Comparison of ENCODE assay signal across 19 cellular contexts in the genomic region with DNA sequence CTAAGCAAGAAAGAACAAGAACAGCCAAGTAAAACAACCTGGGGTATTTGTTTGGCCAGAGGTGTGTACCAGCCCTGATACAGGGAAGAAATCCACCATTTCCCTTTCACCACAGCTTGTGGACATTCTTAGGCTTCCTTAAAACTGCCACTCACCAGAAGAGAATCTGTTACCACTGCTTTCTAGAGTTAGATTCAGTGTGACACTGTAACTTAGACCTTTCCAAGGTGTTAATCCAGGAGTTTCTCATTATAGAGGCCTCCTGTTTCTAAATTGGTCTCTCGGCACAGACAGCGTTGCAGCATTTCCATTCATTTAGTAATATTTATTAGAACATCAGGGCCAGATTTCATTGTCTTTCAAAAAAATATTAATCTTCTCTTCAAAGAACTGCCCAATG. TPM values are rescaled to one million over a fixed set of nuclear protein-coding genes. Genes with fewer than 3 reads are reported as not detected.
DNase-seq lines count a peak whose midpoint lies in the region; ATAC-seq, FAIRE-seq and TF ChIP-seq lines count a peak whose summit lies in the region.
"Had no signal": no experiment of that assay in that cellular context is flagged by ENCODE, and none has a peak within 500 bp of the region (broad histone marks: within the 10 kb centered on the region; RNA-seq: fewer than 3 reads in every experiment).

No MANE protein-coding gene starts in this region.

- H3K4me3 ChIP-seq in right cardiac atrium (ENCODE audit: low read length) = no peak overlapping the region
- H3K4me3 ChIP-seq in astrocyte (ENCODE audit: insufficient read depth, low read depth, low read length) = no peak overlapping the region
- H3K4me3 ChIP-seq: GM23338 had no signal

- WGBS in right cardiac atrium = 83% methylated on average over 2 of the region's 2 CpGs

- H3K4me3 Mint-ChIP-seq in astrocyte (ENCODE audit: unreplicated experiment) = no peak overlapping the region
- H3K4me3 Mint-ChIP-seq in nephron progenitor cell = no peak overlapping the region
- no peak overlapping the region for H3K4me3 Mint-ChIP-seq in Calu3 (ENCODE audit: low read depth, unreplicated experiment)
- H3K4me3 Mint-ChIP-seq: CD8-positive, alpha-beta T cell; GM23338 had no signal

- CTCF ChIA-PET in Calu3 (lab: Charles Lee) = interaction anchor here (0.6 kb wide), 1 partner anchor 10 kb away, joined by 3 read pairs; no protein-coding TSS in a partner anchor

- no peak overlapping the region for H3K9ac ChIP-seq in astrocyte (ENCODE audit: low read length)

- no peak for FAIRE-seq in astrocyte (lab: Jason Lieb, UNC)
- FAIRE-seq: GM12892, RCC 7860 had no signal

- peaks cover 63% of the 10 kb centered on the region for H3K4me1 Mint-ChIP-seq in astrocyte (ENCODE audit: low read depth, unreplicated experiment)
- H3K4me1 Mint-ChIP-seq in nephron progenitor cell = peaks cover 55% of the 10 kb centered on the region
- peaks cover 16% of the 10 kb centered on the region for H3K4me1 Mint-ChIP-seq in Calu3 (ENCODE audit: low read depth, unreplicated experiment)
- H3K4me1 Mint-ChIP-seq: GM23338 had no signal

- H3K27me3 Mint-ChIP-seq in astrocyte (ENCODE audit: low read depth, unreplicated experiment) (no peaks in the 10 kb centered on the region), nephron progenitor cell (ENCODE audit: low read depth, poor library complexity) (peaks cover 6% of the 10 kb centered on the region), Calu3 (ENCODE audit: unreplicated experiment) (no peaks in the 10 kb centered on the region)

- no peaks in the 10 kb centered on the region for H3K9me3 ChIP-seq in right cardiac atrium (ENCODE audit: control insufficient read depth, low read length)
- H3K9me3 ChIP-seq in astrocyte (ENCODE audit: insufficient read depth, low read depth, low read length) = no peaks in the 10 kb centered on the region
- H3K9me3 ChIP-seq: BE2C had no signal

- DNase-seq in right cardiac atrium = no peak
- no peak for DNase-seq in Right ventricle myocardium inferior (ENCODE audit: missing footprints)
- DNase-seq in astrocyte (ENCODE audit: low read depth) = no peak
- no peak for DNase-seq in nephron progenitor cell
- DNase-seq in Calu3 = no peak
- no peak for DNase-seq in stimulated activated CD4-positive, alpha-beta T cell treated with anti-CD3 and anti-CD28 coated beads, Interleukin-2, amount 100 ng/mL, for 48 hours
- DNase-seq in medulla oblongata (ENCODE audit: extremely low spot score) = no peak
- DNase-seq: BE2C; CD8-positive, alpha-beta T cell; DND-41; GDM1; KBM-7; NCI-H1436 treated with DMSO at 0.1 percent for 48 hours; NCI-H2081; NCI-H510A treated with DMSO at 0.1 percent for 48 hours had no signal

- peaks cover 62% of the 10 kb centered on the region for H3K36me3 ChIP-seq in astrocyte (ENCODE audit: insufficient read depth, low read length)
- H3K36me3 ChIP-seq: BE2C had no signal

- ATAC-seq in right cardiac atrium (no peak), Right ventricle myocardium inferior (no peak)
- ATAC-seq: CD8-positive, alpha-beta T cell; GM23338 had no signal

- no peak overlapping the region for H2AFZ ChIP-seq in astrocyte (ENCODE audit: low read depth, low read length)
- H2AFZ ChIP-seq: GM23338 had no signal

- H3K36me3 Mint-ChIP-seq in astrocyte (ENCODE audit: low read depth, unreplicated experiment) (peaks cover 22% of the 10 kb centered on the region), nephron progenitor cell (ENCODE audit: low read depth) (peaks cover 35% of the 10 kb centered on the region), Calu3 (ENCODE audit: insufficient read depth, unreplicated experiment) (no peaks in the 10 kb centered on the region)
- H3K36me3 Mint-ChIP-seq: CD8-positive, alpha-beta T cell had no signal

- no peaks in the 10 kb centered on the region for H3K9me3 Mint-ChIP-seq in astrocyte (ENCODE audit: unreplicated experiment)
- H3K9me3 Mint-ChIP-seq in nephron progenitor cell = no peaks in the 10 kb centered on the region
- no peaks in the 10 kb centered on the region for H3K9me3 Mint-ChIP-seq in Calu3 (ENCODE audit: low read depth, unreplicated experiment)
- H3K9me3 Mint-ChIP-seq: CD8-positive, alpha-beta T cell; GM23338 had no signal

- BruUV-seq in Calu3 (replicated peaks; lab: Mats Ljungman, UMichigan) = no TSS peak

- H3K27ac Mint-ChIP-seq in astrocyte (ENCODE audit: unreplicated experiment) (peak overlapping the region; percentile 37), nephron progenitor cell (peak overlapping the region; percentile 1), Calu3 (ENCODE audit: unreplicated experiment) (no peak overlapping the region)
- H3K27ac Mint-ChIP-seq: CD8-positive, alpha-beta T cell; GM23338 had no signal

- H3K4me1 ChIP-seq in right cardiac atrium (ENCODE audit: control insufficient read depth, insufficient read depth, low read length) = peaks cover 7% of the 10 kb centered on the region
- H3K4me1 ChIP-seq in astrocyte (ENCODE audit: insufficient read depth, low read length) = peaks cover 59% of the 10 kb centered on the region
- H3K4me1 ChIP-seq: BE2C had no signal

- peaks cover 46% of the 10 kb centered on the region for H4K20me1 ChIP-seq in astrocyte (ENCODE audit: insufficient read depth, low read length)

- intact Hi-C loops in right cardiac atrium (cut with DNase I) = loop anchor here in 1 of 4 donors (10.0 kb wide), 1 partner anchor 60 kb away; the partner anchor contains the start of gene ADAM19
- intact Hi-C loops in Right ventricle myocardium inferior (cut with DNase I) = no loop called here
- intact Hi-C loops in Calu3 (cut with micrococcal nuclease; ENCODE audit: unreplicated experiment) = loop anchor here (10.0 kb wide), 1 partner anchor 200 kb away; no protein-coding TSS in a partner anchor

- peak overlapping the region; percentile 42 for H3K27ac ChIP-seq in right cardiac atrium (ENCODE audit: low read length)
- peak overlapping the region; percentile 93 for H3K27ac ChIP-seq in astrocyte (ENCODE audit: low read depth, low read length)

- H3K27me3 ChIP-seq in right cardiac atrium (ENCODE audit: control insufficient read depth, insufficient read depth) (no peaks in the 10 kb centered on the region), astrocyte (ENCODE audit: insufficient read depth, low read length) (no peaks in the 10 kb centered on the region)
- H3K27me3 ChIP-seq: BE2C had no signal

- TF ChIP-seq CTCF in astrocyte (IDR thresholded peaks at IDR 0.05; ENCODE audit: insufficient read depth, low read depth, low read length) (no peak), nephron progenitor cell (IDR thresholded peaks at IDR 0.05) (no peak), Calu3 (IDR thresholded peaks at IDR 0.05; ENCODE audit: unreplicated experiment) (no peak)

- H3K4me2 ChIP-seq in astrocyte (ENCODE audit: low read length) = no peak overlapping the region
- H3K4me2 ChIP-seq: GM23338 had no signal

- H3K79me2 ChIP-seq in astrocyte (ENCODE audit: insufficient read depth, low read length) = peaks cover 52% of the 10 kb centered on the region

RNA-seq across cellular contexts. Expression of gene NIPAL4, which starts 55.0 kb away (rescaled TPM):
- 1 to 10 TPM in 1 of 4 donors, under 1 TPM in 3; 0.23 to 1.0 (median 0.49) TPM for total RNA-seq in right cardiac atrium
- polyA plus RNA-seq in right cardiac atrium = 0.16 TPM
- total RNA-seq in Right ventricle myocardium inferior = not detected
- 7.1 and 10.8 TPM in 2 replicates for total RNA-seq in astrocyte
- total RNA-seq in Calu3 (2022) = 2.7 and 3.2 TPM in 2 replicates
- total RNA-seq: HT1080 had no signal
- polyA plus RNA-seq: GM23338 had no signal
